In the genomic region with DNA sequence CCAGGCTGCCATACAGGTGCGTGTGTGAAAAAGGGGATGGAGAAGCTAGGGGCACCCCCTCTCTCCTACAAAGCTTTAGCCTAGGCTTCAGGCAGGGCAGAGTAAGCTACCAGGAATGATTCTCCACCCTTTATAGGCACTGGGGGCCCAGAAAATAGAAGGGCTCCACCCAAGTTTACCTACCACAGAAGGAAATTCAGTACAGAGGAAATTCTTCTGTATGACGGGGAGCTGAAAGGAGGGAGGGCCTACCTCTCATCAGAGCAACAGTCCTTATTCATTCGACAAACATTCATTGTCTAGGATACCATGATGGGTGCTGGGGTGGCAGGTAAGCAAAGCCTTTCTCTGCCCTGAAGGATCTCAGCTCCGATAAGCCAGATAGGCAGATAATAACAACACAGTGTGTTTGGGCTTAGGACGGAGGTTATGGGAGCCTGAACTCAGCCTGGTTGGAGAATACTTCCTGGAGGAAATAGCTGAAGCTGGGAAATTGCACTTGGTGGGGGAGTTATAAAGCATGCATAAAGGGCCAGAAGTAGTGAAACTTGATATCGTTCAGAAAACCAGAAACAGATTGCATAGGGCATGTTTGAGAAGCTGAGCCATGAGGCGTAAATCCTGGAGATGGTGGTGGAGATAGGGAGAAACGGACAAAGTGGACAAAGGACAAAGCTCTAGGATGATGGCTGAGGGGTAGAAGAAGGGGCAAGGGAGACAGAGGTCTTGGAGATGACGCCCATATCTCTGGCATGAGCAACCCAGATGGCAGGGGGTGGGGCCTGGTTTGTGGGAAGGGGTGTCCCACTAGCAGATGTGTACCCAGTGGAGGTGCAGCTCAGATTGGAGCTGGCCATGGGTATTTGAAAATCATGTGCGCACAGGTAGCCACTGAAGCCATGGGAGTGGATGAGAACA, we compare ENCODE assay signal across 12 cellular contexts. TPM values are rescaled to one million over a fixed set of nuclear protein-coding genes. Genes with fewer than 3 reads are reported as not detected.
DNase-seq lines count a peak whose midpoint lies in the region; ATAC-seq, FAIRE-seq and TF ChIP-seq lines count a peak whose summit lies in the region.
"Had no signal": no experiment of that assay in that cellular context is flagged by ENCODE, and none has a peak within 500 bp of the region (broad histone marks: within the 10 kb centered on the region; RNA-seq: fewer than 3 reads in every experiment).

No MANE protein-coding gene starts in this region.

- H3K4me1 ChIP-seq in left ventricle myocardium inferior (peaks cover 48% of the 10 kb centered on the region), heart left ventricle (peaks cover 0 to 49% (median 19%) of the 10 kb centered on the region in 12 donors), adipocyte (ENCODE audit: control insufficient read depth, insufficient read depth, low read length) (peaks cover 15% of the 10 kb centered on the region), kidney (ENCODE audit: control insufficient read depth in 1 of 2, insufficient read depth in 1 of 2, low read depth in 1 of 2, low read length in 2 of 2) (peaks cover 39 to 43% of the 10 kb centered on the region in 2 donors)

- H3K27me3 ChIP-seq in left ventricle myocardium inferior (ENCODE audit: low read depth) (no peaks in the 10 kb centered on the region), heart left ventricle (no peaks in the 10 kb centered on the region), adipocyte (replicated peaks; ENCODE audit: control insufficient read depth, insufficient read depth, low read length) (no peaks in the 10 kb centered on the region)

- no peaks in the 10 kb centered on the region for H3K36me3 ChIP-seq in left ventricle myocardium inferior
- H3K36me3 ChIP-seq in heart left ventricle, result no peaks in the 10 kb centered on the region
- H3K36me3 ChIP-seq in adipocyte (ENCODE audit: control insufficient read depth, insufficient read depth, low read length, severe bottlenecking), result no peaks in the 10 kb centered on the region
- H3K36me3 ChIP-seq in kidney (ENCODE audit: control insufficient read depth in 1 of 2, insufficient read depth in 2 of 2, low read length in 2 of 2), result peaks cover 0 to 3% of the 10 kb centered on the region in 2 donors

- TF ChIP-seq POLR2A in heart left ventricle (IDR thresholded peaks at IDR 0.05), result no peak
- TF ChIP-seq POLR2A in GM12891 (IDR thresholded peaks at IDR 0.05; ENCODE audit: low read depth, low read length), result no peak

- ATAC-seq in heart left ventricle, result no peak
- ATAC-seq in HG03565 (IDR thresholded peaks at IDR 0.05; ENCODE audit: unreplicated experiment), result no peak
- ATAC-seq in GM18861 (IDR thresholded peaks at IDR 0.05; ENCODE audit: unreplicated experiment), result no peak

- H3K4me3 ChIP-seq in left ventricle myocardium inferior (no peak overlapping the region), heart left ventricle (no peak overlapping the region), adipocyte (ENCODE audit: low read length) (no peak overlapping the region), kidney (ENCODE audit: low read length in 2 of 2) (peak overlapping the region; percentile 60 to 66)

- TF ChIP-seq CTCF in left ventricle myocardium inferior (IDR thresholded peaks at IDR 0.05; ENCODE audit: borderline replicate concordance), result no peak
- TF ChIP-seq CTCF in heart left ventricle (IDR thresholded peaks at IDR 0.05), result no peak
- TF ChIP-seq CTCF in kidney (IDR thresholded peaks at IDR 0.05; ENCODE audit: borderline replicate concordance, extremely low read depth, insufficient read depth), result no peak

- 60 to 70% (median 63%) methylated on average over 10 of the region's 10 CpGs for WGBS in heart left ventricle, 4 donors

- DNase-seq in left ventricle myocardium inferior (no peak), heart left ventricle (no peak), adipocyte (ENCODE audit: low read depth) (peak; percentile 83), kidney (no peak), GM12891 (ENCODE audit: insufficient read length, low spot score) (no peak), NCI-H748 treated with DMSO at 0.1 percent for 48 hours (lab: John Stamatoyannopoulos, UW) (no peak)
- DNase-seq: activated CD4-positive, alpha-beta T cell treated with anti-CD3 and anti-CD28 coated beads for 4 hours; AML-193; HCEC 1CT; stimulated activated CD8-positive, alpha-beta memory T cell treated with anti-CD3 and anti-CD28 coated beads, Interleukin-4, amount 100 ng/mL, for 48 hours had no signal

- H3K9ac ChIP-seq in adipocyte (ENCODE audit: low read length) (no peak overlapping the region), kidney (ENCODE audit: low read length in 2 of 2) (peak overlapping the region; percentile 57 to 78)

- no peak for FAIRE-seq in kidney (lab: Jason Lieb, UNC)
- no peak for FAIRE-seq in GM12891 (lab: Jason Lieb, UNC)

- H3K27ac ChIP-seq in left ventricle myocardium inferior (replicated peaks) (peak overlapping the region; percentile 45), heart left ventricle (peak overlapping the region in 5 of 12 donors; percentile 26 to 61 (median 39)), kidney (ENCODE audit: low read depth in 2 of 2, low read length in 2 of 2) (peak overlapping the region; percentile 80 to 92)

- intact Hi-C loops in left ventricle myocardium inferior (cut with micrococcal nuclease), result no loop called here
- intact Hi-C loops in heart left ventricle (cut with DNase I), result no loop called here
- intact Hi-C loops in kidney (cut with DNase I), result loop anchor here (5.0 kb wide), 1 partner anchor 139 kb away; no protein-coding TSS in a partner anchor

- H3K9me3 ChIP-seq in left ventricle myocardium inferior (replicated peaks), result no peaks in the 10 kb centered on the region
- H3K9me3 ChIP-seq in heart left ventricle, result no peaks in the 10 kb centered on the region
- H3K9me3 ChIP-seq in adipocyte (ENCODE audit: control insufficient read depth, low read length), result no peaks in the 10 kb centered on the region
- H3K9me3 ChIP-seq in kidney (ENCODE audit: control insufficient read depth in 1 of 2, low read length in 2 of 2), result no peaks in the 10 kb centered on the region

TF ChIP-seq in GM12891, 5 proteins besides CTCF, POLR2A, EP300 and RAD21:
- TF ChIP-seq POU2F2 (IDR thresholded peaks at IDR 0.05; ENCODE audit: low read depth, low read length) (no peak), SPI1 (IDR thresholded peaks at IDR 0.05; ENCODE audit: low read depth, low read length) (no peak), PAX5 (IDR thresholded peaks at IDR 0.05; ENCODE audit: insufficient read depth, low read length, severe bottlenecking) (no peak), POLR2AphosphoS5 (IDR thresholded peaks at IDR 0.05; ENCODE audit: low read depth, low read length) (no peak), TAF1 (IDR thresholded peaks at IDR 0.05; ENCODE audit: low read depth, low read length) (no peak)

RNA-seq across cellular contexts. Expression of a gene that starts 5.3 kb away (rescaled TPM):
- total RNA-seq in left ventricle myocardium inferior (not detected), heart left ventricle (not detected), kidney (not detected)
- polyA plus RNA-seq in heart left ventricle (not detected), kidney (ENCODE audit: insufficient read depth, low read depth, low replicate concordance) (not detected)
- polyA plus RNA-seq in GM12891 (2012; ENCODE audit: low read depth, missing spikeins), result not detected

RNA-seq across cellular contexts. Expression of a gene that starts 6.7 kb away (rescaled TPM):
- 1.4 TPM for total RNA-seq in left ventricle myocardium inferior
- total RNA-seq in heart left ventricle, result 1 to 10 TPM in 5 of 9 donors, under 1 TPM in 4; 0.63 to 3.5 (median 1.1) TPM
- 1 to 10 TPM in 1 of 2 donors, under 1 TPM in 1; 0.65 to 5.5 TPM for polyA plus RNA-seq in heart left ventricle
- total RNA-seq in kidney, result 578 TPM
- 518 TPM for polyA plus RNA-seq in kidney (ENCODE audit: insufficient read depth, low read depth, low replicate concordance)
- 0.06 TPM for polyA plus RNA-seq in GM12891 (2012; ENCODE audit: low read depth, missing spikeins)

RNA-seq across cellular contexts. Expression of a gene that starts 16.6 kb away (rescaled TPM):
- total RNA-seq in left ventricle myocardium inferior, result 142 TPM
- 100 to 1,000 TPM; 117 to 203 (median 144) TPM for total RNA-seq in heart left ventricle
- polyA plus RNA-seq in heart left ventricle, result 100 to 1,000 TPM in 1 of 2 donors, 10 to 100 TPM in 1; 85.2 to 117 TPM
- total RNA-seq in kidney, result 65.1 TPM
- 129 TPM for polyA plus RNA-seq in kidney (ENCODE audit: insufficient read depth, low read depth, low replicate concordance)
- 20.6 TPM for polyA plus RNA-seq in GM12891 (2012; ENCODE audit: low read depth, missing spikeins)

RNA-seq across cellular contexts. Expression of a gene that starts 21.5 kb away (rescaled TPM):
- total RNA-seq in left ventricle myocardium inferior (11.6 TPM), heart left ventricle (10 to 100 TPM in 2 of 9 donors, 1 to 10 TPM in 7; 7.1 to 10.6 (median 8.9) TPM), kidney (11.2 TPM)
- polyA plus RNA-seq in heart left ventricle (10 to 100 TPM in 1 of 2 donors, 1 to 10 TPM in 1; 5.9 to 10.5 TPM), kidney (ENCODE audit: insufficient read depth, low read depth, low replicate concordance) (8.4 TPM)
- polyA plus RNA-seq in GM12891 (2012; ENCODE audit: low read depth, missing spikeins), result not detected

RNA-seq across cellular contexts. Expression of a gene that starts 49.2 kb away (rescaled TPM):
- 32.7 TPM for total RNA-seq in left ventricle myocardium inferior
- total RNA-seq in heart left ventricle, result 10 to 100 TPM; 24.6 to 54.1 (median 41.9) TPM
- 10 to 100 TPM; 11.8 to 49.0 TPM for polyA plus RNA-seq in heart left ventricle
- total RNA-seq in kidney, result 44.2 TPM
- 9.7 TPM for polyA plus RNA-seq in kidney (ENCODE audit: insufficient read depth, low read depth, low replicate concordance)
- polyA plus RNA-seq in GM12891 (2012; ENCODE audit: low read depth, missing spikeins), result 5.9 TPM

Comparison
In these comparisons a context has a peak if more than half of its experiments do, and no peak if none do; other contexts are left out.
1. H3K4me3 ChIP-seq: peak in kidney (2 of 2); none in left ventricle myocardium inferior (single experiment), heart left ventricle (0 of 12) and adipocyte (single experiment).
2. RNA of a gene that starts 6.7 kb away (total RNA-seq): 578 TPM in kidney (single experiment); 1.4 TPM in left ventricle myocardium inferior (single experiment) and 0.63 to 3.5 TPM in heart left ventricle; every median in the first group is over 100 times any median in the second.